ENCODE assay signal across 1 cellular context in genomic region chr12:98002887-98003493, GRCh38.
A peak's percentile ranks its signal among the peaks of the same experiment; 100 is the strongest.
TF ChIP-seq lines count a peak whose summit lies in the region.

No MANE protein-coding gene starts in this region.

TF ChIP-seq in HepG2, 621 proteins besides CTCF, POLR2A, EP300 and RAD21 (continued from another document):
- TF ChIP-seq KLF13 (CRISPR knock-in tag; IDR thresholded peaks at IDR 0.05) (no peak), ZNF850 (CRISPR knock-in tag; conservative IDR thresholded peaks at IDR 0.05) (no peak), ZUFSP (CRISPR knock-in tag; IDR thresholded peaks at IDR 0.05; ENCODE audit: borderline replicate concordance) (no peak), ZNF562 (CRISPR knock-in tag; IDR thresholded peaks at IDR 0.05; ENCODE audit: borderline replicate concordance) (no peak), ARNTL (CRISPR knock-in tag; IDR thresholded peaks at IDR 0.05) (no peak), RFXAP (CRISPR knock-in tag; IDR thresholded peaks at IDR 0.05; ENCODE audit: borderline replicate concordance) (no peak), WIZ (CRISPR knock-in tag; IDR thresholded peaks at IDR 0.05) (no peak), EZH2 (conservative IDR thresholded peaks at IDR 0.05; ENCODE audit: low read depth, low read length) (no peak), ZNF784 (CRISPR knock-in tag; IDR thresholded peaks at IDR 0.05; ENCODE audit: borderline replicate concordance) (no peak), ZNF572 (CRISPR knock-in tag; IDR thresholded peaks at IDR 0.05) (no peak), TBL1XR1 (IDR thresholded peaks at IDR 0.05; ENCODE audit: borderline replicate concordance, low read length, partially characterized antibody) (no peak), STAG1 (CRISPR knock-in tag; IDR thresholded peaks at IDR 0.05) (peak; percentile 64), LCORL (IDR thresholded peaks at IDR 0.05) (no peak), LCORL (CRISPR knock-in tag; IDR thresholded peaks at IDR 0.05) (no peak), ATF7 (IDR thresholded peaks at IDR 0.05) (no peak), ATF7 (CRISPR knock-in tag; IDR thresholded peaks at IDR 0.05) (no peak), PRMT3 (CRISPR knock-in tag; IDR thresholded peaks at IDR 0.05; ENCODE audit: borderline replicate concordance, low read depth) (no peak), TFDP1 (CRISPR knock-in tag; IDR thresholded peaks at IDR 0.05; ENCODE audit: borderline replicate concordance) (peak; percentile 56; the same call in 1 of the 2 replicates), ZFP41 (CRISPR knock-in tag; IDR thresholded peaks at IDR 0.05; ENCODE audit: borderline replicate concordance) (no peak), KLF15 (CRISPR knock-in tag; IDR thresholded peaks at IDR 0.05; ENCODE audit: borderline replicate concordance) (no peak), ZNF468 (CRISPR knock-in tag; IDR thresholded peaks at IDR 0.05) (no peak), BRCA1 (CRISPR knock-in tag; IDR thresholded peaks at IDR 0.05) (no peak), ZBED4 (CRISPR knock-in tag; IDR thresholded peaks at IDR 0.05; ENCODE audit: borderline replicate concordance) (no peak), ZNF232 (CRISPR knock-in tag; IDR thresholded peaks at IDR 0.05; ENCODE audit: borderline replicate concordance) (no peak)
